Comparison of ENCODE assay signal across 23 cellular contexts in the genomic region with DNA sequence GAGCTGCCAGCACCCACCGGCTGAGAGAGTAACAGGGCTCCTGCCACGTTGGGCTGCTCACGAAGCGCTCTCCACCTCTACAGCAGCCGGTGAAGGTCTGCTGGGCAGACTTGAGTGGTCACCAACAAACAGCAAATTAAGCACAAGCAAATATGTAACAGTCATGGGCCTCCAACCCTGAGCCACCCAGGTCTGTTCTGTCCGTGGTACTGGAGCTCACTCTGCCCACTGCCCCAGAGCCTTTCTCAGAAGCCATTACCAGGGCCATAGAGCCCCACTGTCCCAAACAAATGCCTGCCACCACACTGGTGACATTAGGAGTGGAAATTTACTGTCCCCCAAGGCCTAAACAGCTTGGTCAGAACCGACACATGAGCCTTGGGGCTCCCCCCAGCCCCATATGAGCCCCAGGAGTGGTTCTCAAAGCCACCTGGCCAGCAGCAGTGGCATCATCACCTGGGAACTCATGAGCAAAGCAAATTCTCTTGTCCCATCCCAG. TPM values are rescaled to one million over a fixed set of nuclear protein-coding genes. Genes with fewer than 3 reads are reported as not detected.
DNase-seq lines count a peak whose midpoint lies in the region; ATAC-seq, FAIRE-seq and TF ChIP-seq lines count a peak whose summit lies in the region.
"Had no signal": no experiment of that assay in that cellular context is flagged by ENCODE, and none has a peak within 500 bp of the region (broad histone marks: within the 10 kb centered on the region; RNA-seq: fewer than 3 reads in every experiment).

No MANE protein-coding gene starts in this region.

- H3K9me3 Mint-ChIP-seq in astrocyte (ENCODE audit: unreplicated experiment), result no peaks in the 10 kb centered on the region
- H3K9me3 Mint-ChIP-seq in nephron, result no peaks in the 10 kb centered on the region
- H3K9me3 Mint-ChIP-seq: effector memory CD8-positive, alpha-beta T cell; mesothelial cell of epicardium had no signal

- POLR2A ChIA-PET in SK-N-SH (lab: Yijun Ruan, JAX), result no interaction called here

- H3K79me2 ChIP-seq in SK-N-SH (ENCODE audit: insufficient read depth) (no peaks in the 10 kb centered on the region), astrocyte (ENCODE audit: insufficient read depth, low read length) (no peaks in the 10 kb centered on the region)
- H3K79me2 ChIP-seq: hepatocyte had no signal

- H3K4me1 ChIP-seq in SK-N-SH (ENCODE audit: control insufficient read depth in 1 of 2, insufficient read depth in 2 of 2, low read depth in 1 of 2, low read length in 1 of 2) (peaks cover 0 to 21% of the 10 kb centered on the region in 2 experiments; a peak in 2 of 4 replicates), astrocyte (ENCODE audit: insufficient read depth, low read length) (peaks cover 41% of the 10 kb centered on the region)

- H3K9ac ChIP-seq in SK-N-SH, result no peak overlapping the region
- H3K9ac ChIP-seq in astrocyte (ENCODE audit: low read length), result no peak overlapping the region

- TF ChIP-seq RAD21 in SK-N-SH (IDR thresholded peaks at IDR 0.05; ENCODE audit: low read length), result no peak

- no peak overlapping the region for H2AFZ ChIP-seq in SK-N-SH (ENCODE audit: low read depth)
- no peak overlapping the region for H2AFZ ChIP-seq in astrocyte (ENCODE audit: low read depth, low read length)
- H2AFZ ChIP-seq: hepatocyte had no signal

- H3K4me2 ChIP-seq in SK-N-SH (no peak overlapping the region), astrocyte (ENCODE audit: low read length) (no peak overlapping the region)
- H3K4me2 ChIP-seq: hepatocyte had no signal

- no peaks in the 10 kb centered on the region for H3K27me3 ChIP-seq in SK-N-SH (ENCODE audit: insufficient read depth)
- no peaks in the 10 kb centered on the region for H3K27me3 ChIP-seq in astrocyte (ENCODE audit: insufficient read depth, low read length)
- H3K27me3 ChIP-seq: BE2C, hepatocyte, Peyer's patch, testis had no signal

- FAIRE-seq in astrocyte (lab: Jason Lieb, UNC), result no peak
- FAIRE-seq: G401.6, kidney had no signal

- H3K27ac Mint-ChIP-seq in astrocyte (ENCODE audit: unreplicated experiment) (peak overlapping the region; percentile 66), nephron (peak overlapping the region; percentile 22 to 95 (median 60))
- H3K27ac Mint-ChIP-seq: mesothelial cell of epicardium had no signal

- H3K4me1 Mint-ChIP-seq in astrocyte (ENCODE audit: low read depth, unreplicated experiment) (peaks cover 46% of the 10 kb centered on the region), nephron (peaks cover 85% of the 10 kb centered on the region)

- TF ChIP-seq CTCF in SK-N-SH (IDR thresholded peaks at IDR 0.05) (no peak), astrocyte (IDR thresholded peaks at IDR 0.05; ENCODE audit: insufficient read depth, low read depth, low read length) (no peak), nephron (IDR thresholded peaks at IDR 0.05; ENCODE audit: unreplicated experiment in 3 of 3) (no peak)

- H4K20me1 ChIP-seq in SK-N-SH (ENCODE audit: insufficient read depth) (no peaks in the 10 kb centered on the region), astrocyte (ENCODE audit: insufficient read depth, low read length) (no peaks in the 10 kb centered on the region)

- H3K4me3 ChIP-seq in SK-N-SH (ENCODE audit: low read depth in 2 of 2, low read length in 1 of 2) (no peak overlapping the region), astrocyte (ENCODE audit: insufficient read depth, low read depth, low read length) (no peak overlapping the region)
- H3K4me3 ChIP-seq: hepatocyte, Peyer's patch, SK-N-MC, testis had no signal

- H3F3A ChIP-seq in SK-N-SH (replicated peaks; ENCODE audit: insufficient read depth), result no peaks in the 10 kb centered on the region

- TF ChIP-seq EP300 in SK-N-SH (IDR thresholded peaks at IDR 0.05; ENCODE audit: borderline replicate concordance in 1 of 2, low read depth in 1 of 2, low read length in 1 of 2), result no peak

- H3K36me3 ChIP-seq in SK-N-SH (replicated peaks in 1 of 2; ENCODE audit: control insufficient read depth in 1 of 2, insufficient read depth in 2 of 2, low read length in 1 of 2), result no peaks in the 10 kb centered on the region
- H3K36me3 ChIP-seq in astrocyte (ENCODE audit: insufficient read depth, low read length), result no peaks in the 10 kb centered on the region
- H3K36me3 ChIP-seq: BE2C had no signal

- H3K27ac ChIP-seq in SK-N-SH (ENCODE audit: low read depth in 2 of 2, low read length in 1 of 2) (no peak overlapping the region), astrocyte (ENCODE audit: low read depth, low read length) (no peak overlapping the region), substantia nigra (ENCODE audit: low read depth, low read length, poor library complexity, severe bottlenecking) (peak overlapping the region; percentile 14)
- H3K27ac ChIP-seq: 22Rv1, hepatocyte, SK-N-MC, testis had no signal

- ATAC-seq in SK-N-SH treated with all-trans-retinoic acid at 6 μM for 48 hours, result no peak
- no peak for ATAC-seq in HG03139 (IDR thresholded peaks at IDR 0.05; ENCODE audit: unreplicated experiment)
- ATAC-seq: effector memory CD8-positive, alpha-beta T cell had no signal

- H3K9me3 ChIP-seq in SK-N-SH, result no peaks in the 10 kb centered on the region
- H3K9me3 ChIP-seq in astrocyte (ENCODE audit: insufficient read depth, low read depth, low read length), result no peaks in the 10 kb centered on the region
- H3K9me3 ChIP-seq: BE2C, Peyer's patch, testis had no signal

- 79% methylated on average over 3 of the region's 7 CpGs for WGBS in SK-N-SH (ENCODE audit: low lambda C conversion rate)

- no peaks in the 10 kb centered on the region for H3K27me3 Mint-ChIP-seq in astrocyte (ENCODE audit: low read depth, unreplicated experiment)
- peaks cover 6% of the 10 kb centered on the region for H3K27me3 Mint-ChIP-seq in nephron (ENCODE audit: low read depth)
- H3K27me3 Mint-ChIP-seq: effector memory CD8-positive, alpha-beta T cell had no signal

- peaks cover 5% of the 10 kb centered on the region for H3K36me3 Mint-ChIP-seq in astrocyte (ENCODE audit: low read depth, unreplicated experiment)
- peaks cover 5% of the 10 kb centered on the region for H3K36me3 Mint-ChIP-seq in nephron (ENCODE audit: low read depth)
- H3K36me3 Mint-ChIP-seq: mesothelial cell of epicardium had no signal

- H3K4me3 Mint-ChIP-seq in astrocyte (ENCODE audit: unreplicated experiment) (no peak overlapping the region), nephron (no peak overlapping the region)
- H3K4me3 Mint-ChIP-seq: effector memory CD8-positive, alpha-beta T cell; mesothelial cell of epicardium had no signal

- H3K9me2 ChIP-seq in SK-N-SH, result no peaks in the 10 kb centered on the region

- DNase-seq in SK-N-SH, result no peak
- no peak for DNase-seq in astrocyte (ENCODE audit: low read depth)
- no peak for DNase-seq in substantia nigra (lab: John Stamatoyannopoulos, UW)
- no peak for DNase-seq in GOT3 (lab: John Stamatoyannopoulos, UW)
- DNase-seq in NCI-H1694 (lab: John Stamatoyannopoulos, UW), result no peak
- DNase-seq: activated CD4-positive, alpha-beta T cell treated with anti-CD3 and anti-CD28 coated beads for 48 hours; activated effector memory CD4-positive, alpha-beta T cell treated with anti-CD3 and anti-CD28 coated beads, Interleukin-2, amount 50 U/mL, for 16 hours; amniotic stem cell; BE2C; effector memory CD8-positive, alpha-beta T cell; kidney; NCI-H1417 treated with DMSO at 0.1 percent for 48 hours; nucleus accumbens; Peyer's patch; testis had no signal

- CTCF ChIA-PET in SK-N-SH (lab: Yijun Ruan, JAX), result interaction anchor here (0.8 to 1.7 kb wide), 2 partner anchors 19 to 190 kb away, joined by 4 read pairs; no protein-coding TSS in a partner anchor

TF ChIP-seq in SK-N-SH, 30 proteins besides CTCF, POLR2A, EP300 and RAD21 (continues in another document):
- TF ChIP-seq TAF1 (IDR thresholded peaks at IDR 0.05; ENCODE audit: borderline replicate concordance, low read depth, low read length), result no peak

TF ChIP-seq in SK-N-SH treated with all-trans-retinoic acid at 6 μM for 48 hours, 23 proteins besides CTCF, POLR2A, EP300 and RAD21:
- TF ChIP-seq CREB5 (CRISPR knock-in tag; IDR thresholded peaks at IDR 0.05; ENCODE audit: low read depth) (no peak), ZNF70 (CRISPR knock-in tag; IDR thresholded peaks at IDR 0.05) (no peak), TOX (CRISPR knock-in tag; IDR thresholded peaks at IDR 0.05; ENCODE audit: borderline replicate concordance) (no peak), ISL1 (CRISPR knock-in tag; IDR thresholded peaks at IDR 0.05) (no peak), GLIS3 (CRISPR knock-in tag; IDR thresholded peaks at IDR 0.05) (no peak), ZNF565 (CRISPR knock-in tag; conservative IDR thresholded peaks at IDR 0.05; ENCODE audit: low read depth) (no peak)

RNA-seq across cellular contexts. Expression of gene LRIG1, which starts 56.6 kb away (rescaled TPM):
- polyA plus RNA-seq in SK-N-SH (2012; rRNA removed), result 1.5 and 1.7 TPM in 2 replicates
- polyA plus RNA-seq in SK-N-SH (2012; cell fraction: cytosol; rRNA removed), result 1.5 and 1.9 TPM in 2 replicates
- 2.5 and 2.9 TPM in 2 replicates for polyA plus RNA-seq in SK-N-SH (2012; cell fraction: nucleus; rRNA removed)
- 39.7 and 45.3 TPM in 2 replicates for total RNA-seq in astrocyte
